Comparison of ENCODE assay signal across 9 cellular contexts in genomic region chr12:217029-217428, GRCh38. TPM values are rescaled to one million over a fixed set of nuclear protein-coding genes. Genes with fewer than 3 reads are reported as not detected.
DNase-seq lines count a peak whose midpoint lies in the region; ATAC-seq and TF ChIP-seq lines count a peak whose summit lies in the region.
"Not testable (repeated sequence)": the region's sequence is repeated elsewhere in the genome, so short reads cannot be mapped to it uniquely, and the experiment has no call there.
"Had no signal": no experiment of that assay in that cellular context is flagged by ENCODE, and none has a peak within 500 bp of the region (broad histone marks: within the 10 kb centered on the region; RNA-seq: fewer than 3 reads in every experiment).

No MANE protein-coding gene starts in this region.

- not testable (repeated sequence) for BruUV-seq in IMR-90 (replicated peaks; lab: Mats Ljungman, UMichigan)

- not testable (repeated sequence) for H2BK15ac ChIP-seq in IMR-90 (ENCODE audit: low read depth, low read length)

- not testable (repeated sequence) for H3K79me2 ChIP-seq in neural progenitor cell (ENCODE audit: low read depth)

- not testable (repeated sequence) for H2BK20ac ChIP-seq in IMR-90 (ENCODE audit: low read depth, low read length)

- H3F3A ChIP-seq in neural progenitor cell (ENCODE audit: low read depth) = not testable (repeated sequence)

- H2AFZ ChIP-seq in IMR-90 (replicated peaks; ENCODE audit: low read length, poor library complexity); neural progenitor cell (replicated peaks): not testable (repeated sequence)

- not testable (repeated sequence) for H3K23ac ChIP-seq in IMR-90 (ENCODE audit: low read depth, low read length)

- intact Hi-C loops in IMR-90 (cut with micrococcal nuclease) = not testable (repeated sequence)

- H3K27ac Mint-ChIP-seq in glutamatergic neuron (ENCODE audit: unreplicated experiment); neural progenitor cell: not testable (repeated sequence)

- not testable (repeated sequence) for TF ChIP-seq POLR2A in IMR-90 (IDR thresholded peaks at IDR 0.05; ENCODE audit: low read depth, low read length)

- not testable (repeated sequence) for H4K91ac ChIP-seq in IMR-90 (ENCODE audit: insufficient read depth, low read depth, low read length)

- H3K27me3 ChIP-seq in IMR-90 (ENCODE audit: control insufficient read depth, insufficient read depth, low read length) (peaks cover 63% of the 10 kb centered on the region), neural progenitor cell (peaks cover 27% of the 10 kb centered on the region)

- not testable (repeated sequence) for H3K14ac ChIP-seq in IMR-90 (replicated peaks; ENCODE audit: low read depth, low read length)

- not testable (repeated sequence) for H3K36me3 ChIP-seq in HEK293 (ENCODE audit: control insufficient read depth in 2 of 2, insufficient read depth in 1 of 2, low read length in 2 of 2); IMR-90 (ENCODE audit: control insufficient read depth, insufficient read depth, low read length); neural progenitor cell

- not testable (repeated sequence) for H4K8ac ChIP-seq in IMR-90 (ENCODE audit: low read depth in 2 of 2, low read length in 2 of 2)

- WGBS in IMR-90 (ENCODE audit: extremely low coverage in 2 of 2, insufficient read length in 1 of 2), 2 experiments = 51% methylated on average over 3 of the region's 6 CpGs; no CpG with 5 or more reads in 1 of the 2 experiments

- not testable (repeated sequence) for H3K9me3 ChIP-seq in HEK293 (ENCODE audit: control insufficient read depth, insufficient read depth, low read depth, low read length); IMR-90 (ENCODE audit: control insufficient read depth, insufficient read depth, low read length); neural progenitor cell (ENCODE audit: low read depth)

- not testable (repeated sequence) for DNase-seq in IMR-90; glutamatergic neuron; neural progenitor cell (ENCODE audit: low spot score)

- POLR2A ChIA-PET in HEK293 (lab: Yijun Ruan, JAX); IMR-90 (lab: Charles Lee; ENCODE audit: unreplicated experiment): not testable (repeated sequence)

- not testable (repeated sequence) for H3K79me1 ChIP-seq in IMR-90 (ENCODE audit: low read depth in 1 of 2, low read length in 2 of 2)

- not testable (repeated sequence) for H3K56ac ChIP-seq in IMR-90 (ENCODE audit: extremely low read depth, insufficient read depth, low read length)

- not testable (repeated sequence) for TF ChIP-seq RAD21 in IMR-90 (IDR thresholded peaks at IDR 0.05; ENCODE audit: low read length)

- H3K27me3 Mint-ChIP-seq in glutamatergic neuron (ENCODE audit: unreplicated experiment) = not testable (repeated sequence)
- peaks cover 20% of the 10 kb centered on the region for H3K27me3 Mint-ChIP-seq in neural progenitor cell (ENCODE audit: insufficient read depth, low read depth)

- H4K20me1 ChIP-seq in IMR-90 (ENCODE audit: insufficient read depth, low read length); neural progenitor cell (ENCODE audit: low read depth): not testable (repeated sequence)

- peak overlapping the region; percentile 5 for H2BK5ac ChIP-seq in IMR-90 (ENCODE audit: low read depth, low read length, poor library complexity, severe bottlenecking)

- CTCF ChIA-PET in HEK293 (lab: Yijun Ruan, JAX) = interaction anchor here (0.6 to 0.8 kb wide), 2 partner anchors 64 to 99 kb away, joined by 3 to 4 read pairs; no protein-coding TSS in a partner anchor
- CTCF ChIA-PET in IMR-90 (lab: Yijun Ruan, JAX) = not testable (repeated sequence)

- H3K4me1 ChIP-seq in HEK293 (ENCODE audit: control insufficient read depth, insufficient read depth, low read length); IMR-90 (ENCODE audit: control insufficient read depth, insufficient read depth, low read length): not testable (repeated sequence)
- peaks cover 28% of the 10 kb centered on the region for H3K4me1 ChIP-seq in neural progenitor cell

- not testable (repeated sequence) for H3K27ac ChIP-seq in HEK293 (ENCODE audit: extremely low read depth, low read depth, low read length); IMR-90 (ENCODE audit: insufficient read depth, low read length); neural progenitor cell

- not testable (repeated sequence) for H3K4me2 ChIP-seq in IMR-90 (ENCODE audit: low read depth, low read length); neural progenitor cell

- dilution Hi-C loops in IMR-90 (cut with HindIII; ENCODE audit: low sequenced_read_pairs, unreplicated experiment) = not testable (repeated sequence)

- peaks cover 11% of the 10 kb centered on the region for H3K9me3 Mint-ChIP-seq in glutamatergic neuron (ENCODE audit: unreplicated experiment)
- H3K9me3 Mint-ChIP-seq in neural progenitor cell = not testable (repeated sequence)

- not testable (repeated sequence) for H4K5ac ChIP-seq in IMR-90 (ENCODE audit: low read depth, low read length)

- not testable (repeated sequence) for H3K4me3 ChIP-seq in HEK293 (ENCODE audit: low read depth, low read length); IMR-90 (ENCODE audit: insufficient read depth, low read depth, low read length); neural progenitor cell

- not testable (repeated sequence) for H2AK5ac ChIP-seq in IMR-90 (ENCODE audit: low read depth, low read length)

- not testable (repeated sequence) for ATAC-seq in IMR-90 (ENCODE audit: low read depth)

- H3K9ac ChIP-seq in IMR-90 (ENCODE audit: low read depth, low read length); neural progenitor cell: not testable (repeated sequence)

- H3K18ac ChIP-seq in IMR-90 (ENCODE audit: low read depth, low read length) = not testable (repeated sequence)

- peaks cover 20% of the 10 kb centered on the region for H3K4me1 Mint-ChIP-seq in glutamatergic neuron (ENCODE audit: low read depth, unreplicated experiment)
- H3K4me1 Mint-ChIP-seq in neural progenitor cell = peaks cover 27% of the 10 kb centered on the region

- H2AK9ac ChIP-seq in IMR-90 (replicated peaks; ENCODE audit: low read depth, low read length, poor library complexity) = not testable (repeated sequence)

- in situ Hi-C loops in IMR-90 (cut with MboI; ENCODE audit: low sequenced_read_pairs) = not testable (repeated sequence)

- not testable (repeated sequence) for H3K4ac ChIP-seq in IMR-90 (ENCODE audit: low read depth, low read length)

- not testable (repeated sequence) for H2BK120ac ChIP-seq in IMR-90 (ENCODE audit: low read depth, low read length)

- not testable (repeated sequence) for TF ChIP-seq CTCF in HEK293 (tag by site-specific recombination; IDR thresholded peaks at IDR 0.05); IMR-90 (conservative IDR thresholded peaks at IDR 0.05; ENCODE audit: low read depth, low read length); glutamatergic neuron (IDR thresholded peaks at IDR 0.05; ENCODE audit: partially characterized antibody, unreplicated experiment); neural progenitor cell (IDR thresholded peaks at IDR 0.05)

- H3K9me1 ChIP-seq in IMR-90 (ENCODE audit: insufficient read depth, low read length) = not testable (repeated sequence)

- H3K4me3 Mint-ChIP-seq in glutamatergic neuron (ENCODE audit: unreplicated experiment) = peak overlapping the region; percentile 14
- H3K4me3 Mint-ChIP-seq in neural progenitor cell = peak overlapping the region; percentile 67

- H3K36me3 Mint-ChIP-seq in glutamatergic neuron (ENCODE audit: unreplicated experiment); neural progenitor cell: not testable (repeated sequence)

TF ChIP-seq in HEK293, 187 proteins besides CTCF, POLR2A, EP300 and RAD21:
- TF ChIP-seq ZBTB17 (tag by site-specific recombination; IDR thresholded peaks at IDR 0.05) = peak; percentile 63
- TF ChIP-seq ZNF366 (tag by site-specific recombination; conservative IDR thresholded peaks at IDR 0.05) = peak; percentile 99

RNA-seq across cellular contexts. Expression of gene SLC6A12, which starts 3.1 kb away (rescaled TPM):
- total RNA-seq in IMR-90 (2012; rRNA removed) = not detected in 2 replicates
- polyA plus RNA-seq in IMR-90 (2012; rRNA removed) = not detected in 2 replicates
- 0.01 TPM in 1 of 2 replicates, not detected in the other for polyA plus RNA-seq in IMR-90 (2012; cell fraction: cytosol; rRNA removed)
- 0.10 TPM in 1 of 2 replicates, not detected in the other for polyA plus RNA-seq in IMR-90 (2012; cell fraction: nucleus; rRNA removed; ENCODE audit: low replicate concordance)
- total RNA-seq in glutamatergic neuron (ENCODE audit: unreplicated experiment) = 0.64 TPM
- 0.12 TPM in 1 of 2 replicates, not detected in the other for total RNA-seq in neural progenitor cell (ENCODE audit: low replicate concordance)
- total RNA-seq: A673; CD4-positive, alpha-beta T cell; CD8-positive, alpha-beta T cell had no signal

RNA-seq across cellular contexts. Expression of gene SLC6A13, which starts 45.6 kb away (rescaled TPM):
- total RNA-seq in IMR-90 (2012; rRNA removed) = under 0.01 and 0.28 TPM in 2 replicates
- 0.10 TPM in 1 of 2 replicates, not detected in the other for polyA plus RNA-seq in IMR-90 (2012; rRNA removed)
- 0.05 TPM in 1 of 2 replicates, not detected in the other for polyA plus RNA-seq in IMR-90 (2012; cell fraction: cytosol; rRNA removed)
- 0.45 and 1.1 TPM in 2 replicates for polyA plus RNA-seq in IMR-90 (2012; cell fraction: nucleus; rRNA removed; ENCODE audit: low replicate concordance)
- 0.91 TPM for total RNA-seq in glutamatergic neuron (ENCODE audit: unreplicated experiment)
- 0.31 TPM in 1 of 2 replicates, not detected in the other for total RNA-seq in neural progenitor cell (ENCODE audit: low replicate concordance)
- total RNA-seq: A673; CD8-positive, alpha-beta T cell had no signal
- polyA plus RNA-seq: AG04450, CD14-positive monocyte had no signal
